Comparison of ENCODE assay signal across 25 cellular contexts in genomic region chr2:16398487-16399043, GRCh38.
"Had no signal": no experiment of that assay in that cellular context is flagged by ENCODE, and none has a peak within 500 bp of the region (broad histone marks: within the 10 kb centered on the region; RNA-seq: fewer than 3 reads in every experiment).

No MANE protein-coding gene starts in this region.

- H3K9me3 ChIP-seq: esophagus squamous epithelium, lower lobe of right lung, ovary, psoas muscle, thyroid gland, vagina had no signal

- H3K36me3 Mint-ChIP-seq: natural killer cell had no signal

- H3K27me3 ChIP-seq: esophagus squamous epithelium, ovary, thyroid gland, vagina had no signal

- H3K4me3 ChIP-seq: esophagus squamous epithelium, lower lobe of right lung, ovary, psoas muscle, thyroid gland, vagina had no signal

- H3K4me3 Mint-ChIP-seq: effector memory CD8-positive, alpha-beta T cell; natural killer cell; stimulated activated naive CD8-positive, alpha-beta T cell treated with anti-CD3 and anti-CD28 coated beads, Interleukin-15, amount 100 ng/mL, for 72 hours had no signal

- H3K4me1 ChIP-seq: esophagus squamous epithelium, lower lobe of right lung, psoas muscle, thyroid gland, vagina had no signal

- H3K9me3 Mint-ChIP-seq: natural killer cell; stimulated activated naive CD8-positive, alpha-beta T cell treated with anti-CD3 and anti-CD28 coated beads, Interleukin-15, amount 100 ng/mL, for 72 hours had no signal

- ATAC-seq: effector memory CD8-positive, alpha-beta T cell; left ventricle myocardium superior; lower lobe of right lung; natural killer cell; psoas muscle; right cardiac atrium; stimulated activated naive CD8-positive, alpha-beta T cell treated with anti-CD3 and anti-CD28 coated beads, Interleukin-15, amount 100 ng/mL, for 72 hours had no signal

- H3K4me1 Mint-ChIP-seq: natural killer cell; stimulated activated naive CD8-positive, alpha-beta T cell treated with anti-CD3 and anti-CD28 coated beads, Interleukin-15, amount 100 ng/mL, for 72 hours had no signal

- FAIRE-seq: endometrium, frontal cortex, keratinocyte, small intestine had no signal

- H3K36me3 ChIP-seq: esophagus squamous epithelium, lower lobe of right lung, ovary, thyroid gland, vagina had no signal

- H3K27me3 Mint-ChIP-seq: effector memory CD8-positive, alpha-beta T cell; stimulated activated naive CD8-positive, alpha-beta T cell treated with anti-CD3 and anti-CD28 coated beads, Interleukin-15, amount 100 ng/mL, for 72 hours had no signal

- H3K27ac Mint-ChIP-seq: effector memory CD8-positive, alpha-beta T cell; natural killer cell; stimulated activated naive CD8-positive, alpha-beta T cell treated with anti-CD3 and anti-CD28 coated beads, Interleukin-15, amount 100 ng/mL, for 72 hours had no signal

- DNase-seq: cortex of kidney; effector memory CD8-positive, alpha-beta T cell; erythroblast; esophagus squamous epithelium; head of caudate nucleus; left ventricle myocardium superior; lower lobe of right lung; natural killer cell; occipital lobe; ovary; posterior cingulate gyrus; psoas muscle; right cardiac atrium; small intestine; stimulated activated CD4-positive, alpha-beta T cell treated with anti-CD3 and anti-CD28 coated beads, Interleukin-15, amount 100 ng/mL, for 24 hours; stimulated activated CD4-positive, alpha-beta T cell treated with anti-CD3 and anti-CD28 coated beads, Interleukin-4, amount 100 ng/mL, for 1 hour; stimulated activated CD8-positive, alpha-beta memory T cell treated with anti-CD3 and anti-CD28 coated beads, Interleukin-4, amount 100 ng/mL, for 48 hours; stimulated activated naive CD4-positive, alpha-beta T cell; stimulated activated naive CD8-positive, alpha-beta T cell treated with anti-CD3 and anti-CD28 coated beads, Interleukin-15, amount 100 ng/mL, for 72 hours; thyroid gland; trophoblast cell had no signal

- H3K27ac ChIP-seq: esophagus squamous epithelium, lower lobe of right lung, ovary, psoas muscle, thyroid gland, vagina had no signal
